Comparison of ENCODE assay signal across 1 cellular context in the genomic region with DNA sequence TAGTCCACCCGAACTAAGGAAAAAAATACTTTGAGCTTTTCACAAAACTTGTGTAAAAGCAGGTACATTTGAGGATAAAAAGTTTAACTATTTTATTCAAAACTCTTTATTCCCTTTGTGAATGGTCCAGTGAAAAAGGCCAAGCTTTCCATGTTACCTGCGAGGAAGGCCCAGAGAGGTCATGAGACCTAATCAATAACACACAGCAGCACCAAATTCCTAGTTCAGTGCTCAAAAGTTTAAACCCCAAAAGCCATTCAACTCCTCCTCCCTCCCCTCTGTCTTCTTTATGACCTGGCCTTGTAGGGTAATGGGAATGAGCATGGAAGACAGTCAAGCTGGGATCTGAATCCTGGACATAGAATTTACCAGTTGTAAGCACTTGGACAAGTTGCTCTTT.
A peak's percentile ranks its signal among the peaks of the same experiment; 100 is the strongest.
TF ChIP-seq lines count a peak whose summit lies in the region.

No MANE protein-coding gene starts in this region.

TF ChIP-seq in H1, 55 proteins besides CTCF, POLR2A, EP300 and RAD21:
- no peak for TF ChIP-seq YY1 (IDR thresholded peaks at IDR 0.05; ENCODE audit: low read depth, low read length)
- TF ChIP-seq JUN (IDR thresholded peaks at IDR 0.05; ENCODE audit: low read depth, low read length) = no peak
- TF ChIP-seq KDM1A (IDR thresholded peaks at IDR 0.05; ENCODE audit: borderline replicate concordance, low read length) = peak; percentile 76; the same call in 1 of the 2 replicates
- no peak for TF ChIP-seq CBX5 (IDR thresholded peaks at IDR 0.05; ENCODE audit: low read depth, low read length)
- TF ChIP-seq RBBP5 (IDR thresholded peaks at IDR 0.05; ENCODE audit: borderline replicate concordance, low read depth, low read length) = no peak
- TF ChIP-seq SIX5 (IDR thresholded peaks at IDR 0.05; ENCODE audit: low read depth, low read length) = no peak
- no peak for TF ChIP-seq RXRA (IDR thresholded peaks at IDR 0.05; ENCODE audit: insufficient read depth, low read depth, low read length)
- TF ChIP-seq CTBP2 (IDR thresholded peaks at IDR 0.05; ENCODE audit: borderline replicate concordance, insufficient read depth, insufficient read length, low read length) = no peak
- no peak for TF ChIP-seq SUZ12 (IDR thresholded peaks at IDR 0.05; ENCODE audit: low read length)
- peak in 1 of 2 experiments; percentile 32; a peak in 1 of 4 replicates for TF ChIP-seq HDAC2 (IDR thresholded peaks at IDR 0.05; ENCODE audit: borderline replicate concordance in 1 of 2, low read depth in 2 of 2, low read length in 2 of 2)
- no peak for TF ChIP-seq BACH1 (IDR thresholded peaks at IDR 0.05; ENCODE audit: low read length)
- TF ChIP-seq SRF (IDR thresholded peaks at IDR 0.05; ENCODE audit: low read depth, low read length) = no peak
- TF ChIP-seq GABPA (IDR thresholded peaks at IDR 0.05; ENCODE audit: borderline replicate concordance, insufficient read depth, low read length) = no peak
- TF ChIP-seq CEBPB (IDR thresholded peaks at IDR 0.05; ENCODE audit: low read depth, low read length) = no peak
- TF ChIP-seq JUND (IDR thresholded peaks at IDR 0.05; ENCODE audit: low read length) = no peak
